40 cellular contexts compared by ENCODE assay signal in genomic region chr6:23752414-23752813, GRCh38.
"Had no signal": no experiment of that assay in that cellular context is flagged by ENCODE, and none has a peak within 500 bp of the region (broad histone marks: within the 10 kb centered on the region; RNA-seq: fewer than 3 reads in every experiment).

No MANE protein-coding gene starts in this region.

- H3K36me3 ChIP-seq: adrenal gland, ascending aorta, brain microvascular endothelial cell, breast epithelium, cardiac muscle cell had no signal

- H3K4me3 Mint-ChIP-seq: activated naive CD4-positive, alpha-beta T cell treated with anti-CD3 and anti-CD28 coated beads for 36 hours; activated naive CD4-positive, alpha-beta T cell treated with anti-CD3 and anti-CD28 coated beads, Interleukin-2, amount 10 ng/mL, durations not matched to agents 7 days and 5 days; activated naive CD4-positive, alpha-beta T cell treated with anti-CD3 and anti-CD28 coated beads, Interleukin-2, amount 50 U/mL, for 24 hours; activated naive CD8-positive, alpha-beta T cell; activated naive CD8-positive, alpha-beta T cell treated with anti-CD3 and anti-CD28 coated beads for 36 hours; activated naive CD8-positive, alpha-beta T cell treated with anti-CD3 and anti-CD28 coated beads, Interleukin-2, amount 10 ng/mL, durations not matched to agents 7 days and 5 days; activated naive CD8-positive, alpha-beta T cell treated with anti-CD3 and anti-CD28 coated beads, Interleukin-2, amount 50 U/mL, for 24 hours; activated T-cell treated with anti-CD3 and anti-CD28 coated beads, Interleukin-2, amount 50 U/mL, for 24 hours; activated T-cell treated with anti-CD3 and anti-CD28 coated beads, Interleukin-2, amount 50 U/mL, for 4 hours; activated T-cell treated with anti-CD3 and anti-CD28 coated beads, Interleukin-2, amount 50 U/mL, for 72 hours; activated T-helper 1 cell treated with anti-CD3 and anti-CD28 coated beads, Interleukin-12 subunit alpha, Interleukin-12 subunit beta, Interleukin-2, Interleukin-4 antibody, amounts not matched to agents 30 ng/mL and 10 ng/mL and 1 ng/mL, durations not matched to agents 14 hours and 24 hours and 36 hours; activated T-helper 17 cell treated with anti-CD3 and anti-CD28 coated beads, Interleukin-2, amount 50 U/mL, for 72 hours; brain; central memory CD8-positive, alpha-beta T cell had no signal

- H3K9me3 Mint-ChIP-seq: activated naive CD8-positive, alpha-beta T cell treated with anti-CD3 and anti-CD28 coated beads, Interleukin-2, amount 10 ng/mL, durations not matched to agents 7 days and 5 days; activated T-cell treated with anti-CD3 and anti-CD28 coated beads, Interleukin-2, amount 50 U/mL, for 72 hours; activated T-helper 1 cell treated with anti-CD3 and anti-CD28 coated beads, Interleukin-12 subunit alpha, Interleukin-12 subunit beta, Interleukin-2, Interleukin-4 antibody, amounts not matched to agents 30 ng/mL and 10 ng/mL and 1 ng/mL, durations not matched to agents 14 hours and 24 hours and 36 hours; activated T-helper 17 cell treated with anti-CD3 and anti-CD28 coated beads, Interleukin-2, amount 50 U/mL, for 72 hours had no signal

- H3K27ac ChIP-seq: adrenal gland, ascending aorta, body of pancreas, brain microvascular endothelial cell, breast epithelium, cardiac muscle cell had no signal

- DNase-seq: activated effector memory CD4-positive, alpha-beta T cell treated with anti-CD3 and anti-CD28 coated beads, Interleukin-2, amount 50 U/mL, for 16 hours; activated effector memory CD4-positive, alpha-beta T cell treated with Interleukin-2 at 50 U/mL for 16 hours; activated gamma-delta T cell; activated gamma-delta T cell treated with Interleukin-2 at 50 U/mL for 16 hours; activated naive CD4-positive, alpha-beta T cell; activated naive CD4-positive, alpha-beta T cell treated with anti-CD3 and anti-CD28 coated beads for 36 hours; activated naive CD4-positive, alpha-beta T cell treated with anti-CD3 and anti-CD28 coated beads, Interleukin-2, amount 10 ng/mL, durations not matched to agents 7 days and 5 days; activated naive CD4-positive, alpha-beta T cell treated with anti-CD3 and anti-CD28 coated beads, Interleukin-2, amount 50 U/mL, for 16 hours; activated naive CD8-positive, alpha-beta T cell treated with anti-CD3 and anti-CD28 coated beads for 36 hours; activated naive CD8-positive, alpha-beta T cell treated with anti-CD3 and anti-CD28 coated beads, Interleukin-2, amount 10 ng/mL, durations not matched to agents 7 days and 5 days; activated naive CD8-positive, alpha-beta T cell treated with anti-CD3 and anti-CD28 coated beads, Interleukin-2, amount 50 U/mL, for 24 hours; activated T-cell treated with anti-CD3 and anti-CD28 coated beads for 4 hours; activated T-cell treated with anti-CD3 and anti-CD28 coated beads, Interleukin-2, amount 50 U/mL, for 1 hour; activated T-cell treated with anti-CD3 and anti-CD28 coated beads, Interleukin-2, amount 50 U/mL, for 24 hours; activated T-cell treated with anti-CD3 and anti-CD28 coated beads, Interleukin-2, amount 50 U/mL, for 4 hours; activated T-cell treated with anti-CD3 and anti-CD28 coated beads, Interleukin-2, amount 50 U/mL, for 48 hours; activated T-cell treated with anti-CD3 and anti-CD28 coated beads, Interleukin-2, amount 50 U/mL, for 72 hours; adrenal gland; amniotic stem cell; amygdala; anterior cingulate cortex; aorta; body of pancreas; brain microvascular endothelial cell; caudate nucleus; central memory CD4-positive, alpha-beta T cell; cerebellar nuclear complex had no signal

- H3K4me3 ChIP-seq: adrenal gland, ascending aorta, body of pancreas, breast epithelium, cardiac muscle cell had no signal

- H3K9me3 ChIP-seq: adrenal gland, body of pancreas had no signal

- FAIRE-seq: astrocyte, bronchial epithelial cell had no signal

- H3K4me1 ChIP-seq: adrenal gland, body of pancreas, breast epithelium had no signal

- H3K27ac Mint-ChIP-seq: activated naive CD4-positive, alpha-beta T cell treated with anti-CD3 and anti-CD28 coated beads for 36 hours; activated naive CD4-positive, alpha-beta T cell treated with anti-CD3 and anti-CD28 coated beads, Interleukin-2, amount 10 ng/mL, durations not matched to agents 7 days and 5 days; activated naive CD4-positive, alpha-beta T cell treated with anti-CD3 and anti-CD28 coated beads, Interleukin-2, amount 50 U/mL, for 24 hours; activated naive CD4-positive, alpha-beta T cell treated with anti-CD3 and anti-CD28 coated beads, Interleukin-2, amount 50 U/mL, for 72 hours; activated naive CD8-positive, alpha-beta T cell; activated naive CD8-positive, alpha-beta T cell treated with anti-CD3 and anti-CD28 coated beads for 36 hours; activated naive CD8-positive, alpha-beta T cell treated with anti-CD3 and anti-CD28 coated beads, Interleukin-2, amount 10 ng/mL, durations not matched to agents 7 days and 5 days; activated naive CD8-positive, alpha-beta T cell treated with anti-CD3 and anti-CD28 coated beads, Interleukin-2, amount 50 U/mL, for 24 hours; activated T-cell treated with anti-CD3 and anti-CD28 coated beads, Interleukin-2, amount 50 U/mL, for 24 hours; activated T-cell treated with anti-CD3 and anti-CD28 coated beads, Interleukin-2, amount 50 U/mL, for 72 hours; activated T-helper 1 cell treated with anti-CD3 and anti-CD28 coated beads, Interleukin-12 subunit alpha, Interleukin-12 subunit beta, Interleukin-2, Interleukin-4 antibody, amounts not matched to agents 30 ng/mL and 10 ng/mL and 1 ng/mL, durations not matched to agents 14 hours and 24 hours and 36 hours; activated T-helper 17 cell treated with anti-CD3 and anti-CD28 coated beads, Interleukin-2, amount 50 U/mL, for 72 hours; activated T-helper 2 cell treated with anti-CD3 and anti-CD28 coated beads, Interferon-gamma antibody, Interleukin-2, Interleukin-4, amounts not matched to agents 10 μg/mL and 5 μg/mL and 100 μg/mL, durations not matched to agents 14 hours and 24 hours and 36 hours; brain had no signal

- H3K27me3 ChIP-seq: adrenal gland, ascending aorta, body of pancreas, brain microvascular endothelial cell, breast epithelium, cardiac muscle cell had no signal

- H3K4me1 Mint-ChIP-seq: activated naive CD4-positive, alpha-beta T cell treated with anti-CD3 and anti-CD28 coated beads, Interleukin-2, amount 10 ng/mL, durations not matched to agents 7 days and 5 days; activated naive CD4-positive, alpha-beta T cell treated with anti-CD3 and anti-CD28 coated beads, Interleukin-2, amount 50 U/mL, for 24 hours; activated naive CD8-positive, alpha-beta T cell treated with anti-CD3 and anti-CD28 coated beads for 36 hours; activated naive CD8-positive, alpha-beta T cell treated with anti-CD3 and anti-CD28 coated beads, Interleukin-2, amount 10 ng/mL, durations not matched to agents 7 days and 5 days; activated naive CD8-positive, alpha-beta T cell treated with anti-CD3 and anti-CD28 coated beads, Interleukin-2, amount 50 U/mL, for 24 hours; activated T-helper 17 cell treated with anti-CD3 and anti-CD28 coated beads, Interleukin-2, amount 50 U/mL, for 72 hours; brain; central memory CD8-positive, alpha-beta T cell had no signal

- H3K27me3 Mint-ChIP-seq: activated naive CD4-positive, alpha-beta T cell treated with anti-CD3 and anti-CD28 coated beads, Interleukin-2, amount 10 ng/mL, durations not matched to agents 7 days and 5 days; activated naive CD8-positive, alpha-beta T cell; activated naive CD8-positive, alpha-beta T cell treated with anti-CD3 and anti-CD28 coated beads for 36 hours; activated naive CD8-positive, alpha-beta T cell treated with anti-CD3 and anti-CD28 coated beads, Interleukin-2, amount 50 U/mL, for 24 hours; activated T-cell treated with anti-CD3 and anti-CD28 coated beads, Interleukin-2, amount 50 U/mL, for 24 hours; activated T-helper 17 cell treated with anti-CD3 and anti-CD28 coated beads, Interleukin-2, amount 50 U/mL, for 72 hours; brain; central memory CD8-positive, alpha-beta T cell had no signal

- ATAC-seq: activated naive CD4-positive, alpha-beta T cell treated with anti-CD3 and anti-CD28 coated beads, Interleukin-2, amount 50 U/mL, for 72 hours; activated naive CD8-positive, alpha-beta T cell treated with anti-CD3 and anti-CD28 coated beads, Interleukin-2, amount 50 U/mL, for 24 hours; activated T-cell treated with anti-CD3 and anti-CD28 coated beads, Interleukin-2, amount 50 U/mL, for 4 hours; activated T-cell treated with anti-CD3 and anti-CD28 coated beads, Interleukin-2, amount 50 U/mL, for 72 hours; activated T-helper 17 cell treated with anti-CD3 and anti-CD28 coated beads, Interleukin-2, amount 50 U/mL, for 72 hours; body of pancreas had no signal
